ENCODE assay signal across 14 cellular contexts in genomic region chr2:54772110-54772509, GRCh38. TPM values are rescaled to one million over a fixed set of nuclear protein-coding genes. Genes with fewer than 3 reads are reported as not detected.
A peak's percentile ranks its signal among the peaks of the same experiment; 100 is the strongest.
DNase-seq lines count a peak whose midpoint lies in the region; ATAC-seq and TF ChIP-seq lines count a peak whose summit lies in the region.
"Had no signal": no experiment of that assay in that cellular context is flagged by ENCODE, and none has a peak within 500 bp of the region (broad histone marks: within the 10 kb centered on the region; RNA-seq: fewer than 3 reads in every experiment).

No MANE protein-coding gene starts in this region.

- H3K4me3 Mint-ChIP-seq in activated naive CD8-positive, alpha-beta T cell treated with anti-CD3 and anti-CD28 coated beads, Interleukin-2, amount 50 U/mL, for 24 hours: no peak overlapping the region
- no peak overlapping the region for H3K4me3 Mint-ChIP-seq in activated naive CD8-positive, alpha-beta T cell treated with anti-CD3 and anti-CD28 coated beads for 36 hours
- H3K4me3 Mint-ChIP-seq: neural progenitor cell had no signal

- peak overlapping the region; percentile 13 for H3K27ac Mint-ChIP-seq in activated naive CD8-positive, alpha-beta T cell treated with anti-CD3 and anti-CD28 coated beads, Interleukin-2, amount 50 U/mL, for 24 hours
- no peak overlapping the region for H3K27ac Mint-ChIP-seq in activated naive CD8-positive, alpha-beta T cell treated with anti-CD3 and anti-CD28 coated beads for 36 hours
- H3K27ac Mint-ChIP-seq: activated naive CD4-positive, alpha-beta T cell treated with anti-CD3 and anti-CD28 coated beads, Interleukin-2, amount 50 U/mL, for 72 hours; neural progenitor cell had no signal

- H4K20me1 ChIP-seq in smooth muscle cell (ENCODE audit: low read depth): no peaks in the 10 kb centered on the region

- no peaks in the 10 kb centered on the region for H3K4me1 ChIP-seq in smooth muscle cell (ENCODE audit: low read depth)
- H3K4me1 ChIP-seq in stomach: no peaks in the 10 kb centered on the region
- H3K4me1 ChIP-seq: neural progenitor cell had no signal

- no peaks in the 10 kb centered on the region for H3K27me3 Mint-ChIP-seq in activated naive CD8-positive, alpha-beta T cell treated with anti-CD3 and anti-CD28 coated beads, Interleukin-2, amount 50 U/mL, for 24 hours
- H3K27me3 Mint-ChIP-seq in activated naive CD8-positive, alpha-beta T cell treated with anti-CD3 and anti-CD28 coated beads for 36 hours: no peaks in the 10 kb centered on the region

- peak; percentile 27 for ATAC-seq in activated naive CD8-positive, alpha-beta T cell treated with anti-CD3 and anti-CD28 coated beads, Interleukin-2, amount 50 U/mL, for 24 hours
- ATAC-seq: activated naive CD4-positive, alpha-beta T cell treated with anti-CD3 and anti-CD28 coated beads, Interleukin-2, amount 50 U/mL, for 72 hours had no signal

- no peak overlapping the region for H2AFZ ChIP-seq in smooth muscle cell (ENCODE audit: low read depth)
- H2AFZ ChIP-seq: neural progenitor cell had no signal

- DNase-seq in activated naive CD8-positive, alpha-beta T cell treated with anti-CD3 and anti-CD28 coated beads, Interleukin-2, amount 50 U/mL, for 24 hours: no peak
- DNase-seq in activated naive CD8-positive, alpha-beta T cell treated with anti-CD3 and anti-CD28 coated beads for 36 hours: no peak
- DNase-seq in SW 1271 (lab: John Stamatoyannopoulos, UW): peak; percentile 13 to 68
- DNase-seq in fibroblast of mammary gland (ENCODE audit: low read depth): peak; percentile 79
- no peak for DNase-seq in smooth muscle cell (lab: John Stamatoyannopoulos, UW; ENCODE audit: unreplicated experiment)
- no peak for DNase-seq in GM13977 (ENCODE audit: low spot score)
- no peak for DNase-seq in stomach
- DNase-seq in G401 (ENCODE audit: low spot score): no peak
- DNase-seq: NCI-H1436; NCI-H526 treated with DMSO at 0.1 percent for 48 hours; Right ventricle myocardium superior; stimulated activated CD4-positive, alpha-beta T cell treated with anti-CD3 and anti-CD28 coated beads, Interleukin-15, amount 100 ng/mL, for 24 hours had no signal

- WGBS in smooth muscle cell (ENCODE audit: low lambda C conversion rate): 58% methylated on average over 3 of the region's 3 CpGs
- 69 to 77% (median 72%) methylated on average over 3 of the region's 3 CpGs for WGBS in stomach, 5 donors

- no peaks in the 10 kb centered on the region for H3F3A ChIP-seq in smooth muscle cell (ENCODE audit: low read depth)

- peaks cover 14% of the 10 kb centered on the region for H3K9me3 Mint-ChIP-seq in activated naive CD8-positive, alpha-beta T cell treated with anti-CD3 and anti-CD28 coated beads, Interleukin-2, amount 50 U/mL, for 24 hours
- H3K9me3 Mint-ChIP-seq in activated naive CD8-positive, alpha-beta T cell treated with anti-CD3 and anti-CD28 coated beads for 36 hours: peaks cover 8% of the 10 kb centered on the region

- intact Hi-C loops in stomach (cut with DNase I; ENCODE audit: low total_unique reads): no loop called here

- H3K36me3 ChIP-seq in smooth muscle cell (ENCODE audit: low read depth) (no peaks in the 10 kb centered on the region), stomach (no peaks in the 10 kb centered on the region)
- H3K36me3 ChIP-seq: neural progenitor cell had no signal

- no peak for TF ChIP-seq POLR2A in stomach (IDR thresholded peaks at IDR 0.05)

- H3K4me3 ChIP-seq in fibroblast of mammary gland (ENCODE audit: control insufficient read depth, low read depth, low read length): no peak overlapping the region
- H3K4me3 ChIP-seq in smooth muscle cell: no peak overlapping the region
- no peak overlapping the region for H3K4me3 ChIP-seq in stomach
- H3K4me3 ChIP-seq: neural progenitor cell had no signal

- TF ChIP-seq CTCF in fibroblast of mammary gland (conservative IDR thresholded peaks at IDR 0.05; ENCODE audit: control insufficient read depth, insufficient read depth, low read depth, low read length) (no peak), smooth muscle cell (IDR thresholded peaks at IDR 0.05; ENCODE audit: borderline replicate concordance, insufficient read depth, poor library complexity, severe bottlenecking) (no peak), GM13977 (IDR thresholded peaks at IDR 0.05; ENCODE audit: extremely low read depth, insufficient read depth, missing control alignments) (no peak), stomach (IDR thresholded peaks at IDR 0.05) (no peak)

- peaks cover 3% of the 10 kb centered on the region for H3K9me3 ChIP-seq in smooth muscle cell (replicated peaks; ENCODE audit: low read depth)
- H3K9me3 ChIP-seq in stomach: peaks cover 5 to 17% (median 8%) of the 10 kb centered on the region in 4 donors

- H3K27ac ChIP-seq in smooth muscle cell (ENCODE audit: low read depth): peak overlapping the region; percentile 62
- H3K27ac ChIP-seq in stomach: no peak overlapping the region
- H3K27ac ChIP-seq: neural progenitor cell had no signal

- peaks cover 23% of the 10 kb centered on the region for H3K4me1 Mint-ChIP-seq in activated naive CD8-positive, alpha-beta T cell treated with anti-CD3 and anti-CD28 coated beads, Interleukin-2, amount 50 U/mL, for 24 hours
- peaks cover 12% of the 10 kb centered on the region for H3K4me1 Mint-ChIP-seq in activated naive CD8-positive, alpha-beta T cell treated with anti-CD3 and anti-CD28 coated beads for 36 hours
- H3K4me1 Mint-ChIP-seq: neural progenitor cell had no signal

- peaks cover 2% of the 10 kb centered on the region for H3K36me3 Mint-ChIP-seq in activated naive CD8-positive, alpha-beta T cell treated with anti-CD3 and anti-CD28 coated beads, Interleukin-2, amount 50 U/mL, for 24 hours (ENCODE audit: low read depth)
- H3K36me3 Mint-ChIP-seq in activated naive CD8-positive, alpha-beta T cell treated with anti-CD3 and anti-CD28 coated beads for 36 hours: peaks cover 7% of the 10 kb centered on the region
- H3K36me3 Mint-ChIP-seq: neural progenitor cell had no signal

- H3K79me2 ChIP-seq in smooth muscle cell (ENCODE audit: low read depth): no peaks in the 10 kb centered on the region

- TF ChIP-seq EP300 in stomach (IDR thresholded peaks at IDR 0.05): no peak

- in situ Hi-C loops in GM13977 (cut with MboI; ENCODE audit: low pct_unique_long_range_greater_than_20kb, low sequenced_read_pairs, unreplicated experiment): no loop called here
- in situ Hi-C loops in G401 (cut with HindIII; ENCODE audit: low sequenced_read_pairs): no loop called here

- H3K27me3 ChIP-seq in smooth muscle cell (ENCODE audit: low read depth) (no peaks in the 10 kb centered on the region), stomach (no peaks in the 10 kb centered on the region)
- H3K27me3 ChIP-seq: neural progenitor cell had no signal

- no peak overlapping the region for H3K4me2 ChIP-seq in smooth muscle cell
- H3K4me2 ChIP-seq: neural progenitor cell had no signal

- peak overlapping the region; percentile 5 for H3K9ac ChIP-seq in smooth muscle cell (ENCODE audit: low read depth)
- H3K9ac ChIP-seq: neural progenitor cell had no signal

RNA-seq across cellular contexts. Expression of gene EML6, which starts 48.6 kb away (rescaled TPM):
- total RNA-seq in activated naive CD8-positive, alpha-beta T cell treated with anti-CD3 and anti-CD28 coated beads for 36 hours: 1 to 10 TPM in 1 of 2 experiments, under 1 TPM in 1; 0.54 to 1.3 TPM
- total RNA-seq in smooth muscle cell (0.49 and 9.7 TPM in 2 replicates), stomach (10 to 100 TPM in 1 of 5 donors, 1 to 10 TPM in 3, under 1 TPM in 1; 0.45 to 10.1 (median 2.2) TPM)
- polyA plus RNA-seq in smooth muscle cell (0.54 and 1.5 TPM in 2 replicates), stomach (1 to 10 TPM in 2 of 3 donors, not detected in 1; 1.3 to 1.6 TPM)
- total RNA-seq in G401 (2014; rRNA removed; shearing (Covaris generic)): 0.20 and 4.2 TPM in 2 replicates

Comparison
In these comparisons a context has a peak if more than half of its experiments do, and no peak if none do; other contexts are left out.
1. DNase-seq: peak in SW 1271 (2 of 2) and fibroblast of mammary gland (single experiment); none in activated naive CD8-positive, alpha-beta T cell treated with anti-CD3 and anti-CD28 coated beads, Interleukin-2, amount 50 U/mL, for 24 hours (single experiment), activated naive CD8-positive, alpha-beta T cell treated with anti-CD3 and anti-CD28 coated beads for 36 hours (single experiment), smooth muscle cell (single experiment), GM13977 (single experiment), stomach (single experiment) and G401 (single experiment).